ENCODE assay signal across 8 cellular contexts in the genomic region with DNA sequence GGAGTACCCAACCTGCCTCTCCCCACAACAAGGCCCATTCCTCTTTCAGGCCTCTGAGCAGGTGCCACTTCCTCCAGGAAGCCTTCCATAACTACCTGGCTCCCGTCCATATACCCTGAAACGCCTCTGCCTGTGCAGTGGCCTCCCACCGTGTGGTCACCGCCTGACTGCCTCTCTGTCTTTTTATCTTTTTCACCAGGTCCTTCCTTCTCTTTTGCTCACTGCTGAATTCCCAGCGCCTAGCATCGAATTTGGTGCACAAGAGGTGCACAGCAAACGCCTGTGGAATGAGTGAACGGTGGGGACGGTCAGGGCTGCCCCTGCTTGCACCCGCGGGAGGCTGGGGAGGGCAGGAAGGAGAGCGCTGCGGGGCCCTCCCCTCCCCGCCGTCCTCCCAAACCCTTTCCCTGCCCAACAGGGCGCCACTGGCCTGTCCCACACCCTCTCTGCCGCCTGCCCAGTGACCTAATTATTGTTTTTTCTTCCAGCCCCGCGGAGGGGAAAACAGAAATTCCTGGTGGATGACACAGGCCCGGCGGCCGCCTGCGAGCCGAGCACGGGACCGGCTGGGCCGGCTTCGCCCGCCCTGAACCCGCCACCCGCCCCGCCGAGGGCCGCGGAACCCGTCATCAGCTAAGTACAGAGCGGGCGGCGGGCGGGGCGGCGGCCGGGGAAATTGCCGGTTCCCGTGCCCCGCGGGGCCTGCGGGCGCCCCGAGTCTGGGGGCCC.
DNase-seq lines count a peak whose midpoint lies in the region; TF ChIP-seq lines count a peak whose summit lies in the region.

No MANE protein-coding gene starts in this region.

- TF ChIP-seq RAD21 in Ishikawa (IDR thresholded peaks at IDR 0.05; ENCODE audit: low read depth): peak; percentile 19; the same call in 1 of the 2 replicates

- H3K9me3 ChIP-seq in osteoblast (ENCODE audit: low read depth, low read length): no peaks in the 10 kb centered on the region

- peak overlapping the region; percentile 69 for H3K4me2 ChIP-seq in osteoblast (ENCODE audit: insufficient read depth, low read length)

- no peaks in the 10 kb centered on the region for H4K20me1 ChIP-seq in osteoblast (ENCODE audit: insufficient read depth, low read length)

- TF ChIP-seq CTCF in osteoblast (IDR thresholded peaks at IDR 0.05; ENCODE audit: extremely low read depth, low read depth, low read length): no peak

- peak overlapping the region; percentile 48 for H2AFZ ChIP-seq in osteoblast (ENCODE audit: low read length)

- peaks cover 10% of the 10 kb centered on the region for H3K36me3 ChIP-seq in osteoblast (ENCODE audit: insufficient read depth, low read length)

- in situ Hi-C loops in Caki2 (cut with HindIII; ENCODE audit: low pct_unique_long_range_greater_than_20kb, low sequenced_read_pairs): no loop called here

- peaks cover 44% of the 10 kb centered on the region for H3K4me1 ChIP-seq in osteoblast (ENCODE audit: insufficient read depth, low read length)

- DNase-seq in Caki2 (ENCODE audit: low read depth) (peak; percentile 96), amniotic epithelial cell (ENCODE audit: low read depth) (peak; percentile 86), cardiac septum (ENCODE audit: low spot score) (peak; percentile 94), osteoblast (ENCODE audit: insufficient read length, low spot score, missing footprints) (peak; percentile 99), NCI-H446 (lab: John Stamatoyannopoulos, UW) (no peak), SKM-1 treated with dmso at 0.1 percent for 144 hours (lab: John Stamatoyannopoulos, UW; ENCODE audit: unreplicated experiment) (no peak), NCI-H1092 treated with DMSO at 0.1 percent for 48 hours (lab: John Stamatoyannopoulos, UW) (no peak)

- no peaks in the 10 kb centered on the region for H3K27me3 ChIP-seq in osteoblast (ENCODE audit: insufficient read depth, low read length)

- H3K79me2 ChIP-seq in osteoblast (ENCODE audit: insufficient read depth, low read length): peaks cover 36% of the 10 kb centered on the region

- H3K27ac ChIP-seq in osteoblast (ENCODE audit: low read depth, low read length): peak overlapping the region; percentile 90

- peak overlapping the region; percentile 53 for H3K4me3 ChIP-seq in osteoblast (ENCODE audit: insufficient read depth, low read length)

- intact Hi-C loops in cardiac septum (cut with DNase I): loop anchor here (2.0 kb wide), 1 partner anchor 39 kb away; no protein-coding TSS in a partner anchor

- TF ChIP-seq EP300 in Ishikawa (IDR thresholded peaks at IDR 0.05; ENCODE audit: borderline replicate concordance): peak; percentile 92

TF ChIP-seq in Ishikawa, 13 proteins besides CTCF, POLR2A, EP300 and RAD21:
- TF ChIP-seq FOXM1 (IDR thresholded peaks at IDR 0.05; ENCODE audit: borderline replicate concordance, low read depth): peak; percentile 79
- peak; percentile 94 for TF ChIP-seq TCF12 (IDR thresholded peaks at IDR 0.05; ENCODE audit: low read depth)
- TF ChIP-seq NFIC (IDR thresholded peaks at IDR 0.05): peak; percentile 85
- 0 out of 2 replicates have a peak, but pooled peaks have one; percentile 34 for TF ChIP-seq TAF1 (IDR thresholded peaks at IDR 0.05; ENCODE audit: low read depth)
- TF ChIP-seq CEBPB (IDR thresholded peaks at IDR 0.05): no peak
- TF ChIP-seq TEAD4 (IDR thresholded peaks at IDR 0.05): peak; percentile 95

Comparison
In these comparisons a context has a peak if more than half of its experiments do, and no peak if none do; other contexts are left out.
1. DNase-seq: peak in Caki2 (single experiment), amniotic epithelial cell (single experiment), cardiac septum (single experiment) and osteoblast (single experiment); none in NCI-H446 (0 of 2), SKM-1 treated with dmso at 0.1 percent for 144 hours (single experiment) and NCI-H1092 treated with DMSO at 0.1 percent for 48 hours (single experiment).